In genomic region chr1:114196992-114197907, GRCh38 we compare ENCODE assay signal across 37 cellular contexts. TPM values are rescaled to one million over a fixed set of nuclear protein-coding genes. Genes with fewer than 3 reads are reported as not detected.
"Had no signal": no experiment of that assay in that cellular context is flagged by ENCODE, and none has a peak within 500 bp of the region (broad histone marks: within the 10 kb centered on the region; RNA-seq: fewer than 3 reads in every experiment).

No MANE protein-coding gene starts in this region.

- H3K9me3 Mint-ChIP-seq: activated CD8-positive, alpha-beta T cell treated with anti-CD3 and anti-CD28 coated beads for 36 hours; activated T-cell treated with anti-CD3 and anti-CD28 coated beads, Interleukin-2, amount 50 U/mL, for 4 hours; activated T-helper 17 cell treated with anti-CD3 and anti-CD28 coated beads, Interleukin-2, amount 50 U/mL, for 72 hours; T-helper 2 cell treated with Interferon-gamma antibody and Interleukin-4, amounts not matched to agents 5 μg/mL and 100 μg/mL, for 36 hours had no signal

- FAIRE-seq: astrocyte, bronchial epithelial cell, colon, endometrium, endothelial cell of umbilical vein had no signal

- H3K36me3 Mint-ChIP-seq: activated naive CD8-positive, alpha-beta T cell had no signal

- H3K36me3 ChIP-seq: brain microvascular endothelial cell, esophagus squamous epithelium, gastroesophageal sphincter, heart right ventricle had no signal

- H3K27ac Mint-ChIP-seq: activated CD8-positive, alpha-beta T cell treated with anti-CD3 and anti-CD28 coated beads for 36 hours; activated naive CD8-positive, alpha-beta T cell; activated T-helper 17 cell treated with anti-CD3 and anti-CD28 coated beads, Interleukin-2, amount 50 U/mL, for 72 hours; T-helper 17 cell; T-helper 2 cell treated with Interferon-gamma antibody and Interleukin-4, amounts not matched to agents 5 μg/mL and 100 μg/mL, for 36 hours had no signal

- H3K4me1 Mint-ChIP-seq: activated T-helper 17 cell treated with anti-CD3 and anti-CD28 coated beads, Interleukin-2, amount 50 U/mL, for 72 hours had no signal

- ATAC-seq: activated CD8-positive, alpha-beta T cell treated with anti-CD3 and anti-CD28 coated beads for 36 hours; activated T-cell treated with anti-CD3 and anti-CD28 coated beads, Interleukin-2, amount 50 U/mL, for 4 hours; activated T-helper 17 cell treated with anti-CD3 and anti-CD28 coated beads, Interleukin-2, amount 50 U/mL, for 72 hours; gastroesophageal sphincter; heart right ventricle; T-helper 17 cell had no signal

- H3K4me3 Mint-ChIP-seq: activated CD8-positive, alpha-beta T cell treated with anti-CD3 and anti-CD28 coated beads for 36 hours; activated naive CD8-positive, alpha-beta T cell; activated T-cell treated with anti-CD3 and anti-CD28 coated beads, Interleukin-2, amount 50 U/mL, for 4 hours; activated T-helper 17 cell treated with anti-CD3 and anti-CD28 coated beads, Interleukin-2, amount 50 U/mL, for 72 hours; T-helper 2 cell treated with Interferon-gamma antibody and Interleukin-4, amounts not matched to agents 5 μg/mL and 100 μg/mL, for 36 hours had no signal

- H3K27ac ChIP-seq: brain microvascular endothelial cell, epithelial cell of prostate, esophagus squamous epithelium, gastroesophageal sphincter, heart right ventricle had no signal

- H3K4me1 ChIP-seq: esophagus squamous epithelium, gastroesophageal sphincter had no signal

- DNase-seq: activated CD4-positive, alpha-beta T cell treated with anti-CD3 and anti-CD28 coated beads for 48 hours; activated CD4-positive, alpha-beta T cell treated with anti-CD3 and anti-CD28 coated beads, Interleukin-2, amount 50 U/mL, for 1 hour; activated CD4-positive, alpha-beta T cell treated with anti-CD3 and anti-CD28 coated beads, Interleukin-2, amount 50 U/mL, for 48 hours; activated CD8-positive, alpha-beta memory T cell treated with anti-CD3 and anti-CD28 coated beads for 24 hours; activated CD8-positive, alpha-beta T cell treated with anti-CD3 and anti-CD28 coated beads for 36 hours; activated effector memory CD4-positive, alpha-beta T cell treated with Interleukin-2 at 50 U/mL for 16 hours; activated gamma-delta T cell treated with Interleukin-2 at 50 U/mL for 16 hours; activated naive CD4-positive, alpha-beta T cell treated with anti-CD3 and anti-CD28 coated beads, Interleukin-2, amount 50 U/mL, for 16 hours; activated naive CD4-positive, alpha-beta T cell treated with Interleukin-2 at 50 U/mL for 16 hours; activated T-cell treated with anti-CD3 and anti-CD28 coated beads, Interleukin-2, amount 50 U/mL, for 4 hours; amniotic stem cell; anterior cingulate cortex; brain microvascular endothelial cell; caudate nucleus; cortex of kidney; effector CD8-positive, alpha-beta T cell; esophagus squamous epithelium; foreskin melanocyte; heart right ventricle; T-helper 1 cell; T-helper 17 cell had no signal

- H3K9me3 ChIP-seq: esophagus squamous epithelium had no signal

- H3K27me3 ChIP-seq: brain microvascular endothelial cell had no signal

- H3K4me3 ChIP-seq: esophagus squamous epithelium, gastroesophageal sphincter, heart right ventricle had no signal

RNA-seq across cellular contexts. Expression of gene SYT6, which starts 43.6 kb away (rescaled TPM):
- total RNA-seq: activated CD8-positive, alpha-beta T cell treated with anti-CD3 and anti-CD28 coated beads for 36 hours; activated T-cell treated with anti-CD3 and anti-CD28 coated beads, Interleukin-2, amount 50 U/mL, for 4 hours; activated T-helper 17 cell treated with anti-CD3 and anti-CD28 coated beads, Interleukin-2, amount 50 U/mL, for 72 hours; bronchial epithelial cell; chondrocyte; dermis microvascular lymphatic vessel endothelial cell; endothelial cell of umbilical vein; esophagus squamous epithelium; fibroblast of lung; fibroblast of villous mesenchyme; glomerular endothelial cell had no signal
- polyA plus RNA-seq: esophagus, fibroblast of lung, heart right ventricle had no signal
